Comparison of ENCODE assay signal across 16 cellular contexts in the genomic region with DNA sequence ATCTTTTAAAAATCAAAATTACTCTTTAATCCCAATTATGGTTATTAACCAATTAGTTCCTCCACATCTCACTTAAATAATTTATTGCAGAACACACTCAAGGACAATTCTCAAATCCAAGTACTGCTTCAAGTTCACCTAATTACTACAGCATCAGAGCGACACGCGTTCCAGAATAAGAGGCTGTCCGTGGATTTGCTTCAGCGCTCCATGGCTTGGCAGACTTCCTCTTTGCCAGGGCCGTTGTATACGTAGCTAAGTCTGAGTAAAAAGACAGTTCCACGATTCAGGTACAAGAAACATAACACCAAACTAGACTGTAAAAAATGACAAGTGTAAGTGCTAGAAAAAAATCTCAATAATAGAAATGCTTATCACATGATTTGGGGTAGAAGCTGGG.
"Had no signal": no experiment of that assay in that cellular context is flagged by ENCODE, and none has a peak within 500 bp of the region (broad histone marks: within the 10 kb centered on the region; RNA-seq: fewer than 3 reads in every experiment).

No MANE protein-coding gene starts in this region.

- H3K36me3 Mint-ChIP-seq: activated CD4-positive, alpha-beta memory T cell treated with anti-CD3 and anti-CD28 coated beads for 36 hours; activated CD8-positive, alpha-beta memory T cell treated with anti-CD3 and anti-CD28 coated beads, Interleukin-2, amount 10 ng/mL, durations not matched to agents 7 days and 5 days; mesothelial cell of epicardium; type B pancreatic cell had no signal

- H3K4me1 Mint-ChIP-seq: activated CD8-positive, alpha-beta memory T cell treated with anti-CD3 and anti-CD28 coated beads, Interleukin-2, amount 10 ng/mL, durations not matched to agents 7 days and 5 days; mesothelial cell of epicardium; neural crest cell had no signal

- H3K27me3 Mint-ChIP-seq: activated CD4-positive, alpha-beta memory T cell treated with anti-CD3 and anti-CD28 coated beads for 36 hours; activated CD8-positive, alpha-beta memory T cell treated with anti-CD3 and anti-CD28 coated beads, Interleukin-2, amount 10 ng/mL, durations not matched to agents 7 days and 5 days; type B pancreatic cell had no signal

- ATAC-seq: activated CD8-positive, alpha-beta memory T cell treated with anti-CD3 and anti-CD28 coated beads, Interleukin-2, amount 10 ng/mL, durations not matched to agents 7 days and 5 days; gastroesophageal sphincter; heart right ventricle; left colon; sciatic nerve; stimulated activated naive CD8-positive, alpha-beta T cell treated with anti-CD3 and anti-CD28 coated beads, Interleukin-15, Interleukin-2, amounts not matched to agents 100 U/mL and 50 U/mL, for 24 hours had no signal

- H3K9me3 Mint-ChIP-seq: activated T-helper 2 cell treated with anti-CD3 and anti-CD28 coated beads, Interferon-gamma antibody, Interleukin-2, Interleukin-4, amounts not matched to agents 10 μg/mL and 5 μg/mL and 100 μg/mL, durations not matched to agents 14 hours and 24 hours and 36 hours had no signal

- H3K27ac Mint-ChIP-seq: activated CD4-positive, alpha-beta memory T cell treated with anti-CD3 and anti-CD28 coated beads for 36 hours; activated CD8-positive, alpha-beta memory T cell treated with anti-CD3 and anti-CD28 coated beads, Interleukin-2, amount 10 ng/mL, durations not matched to agents 7 days and 5 days; activated naive CD4-positive, alpha-beta T cell treated with anti-CD3 and anti-CD28 coated beads for 36 hours; activated T-helper 2 cell treated with anti-CD3 and anti-CD28 coated beads, Interferon-gamma antibody, Interleukin-2, Interleukin-4, amounts not matched to agents 10 μg/mL and 5 μg/mL and 100 μg/mL, durations not matched to agents 14 hours and 24 hours and 36 hours; mesothelial cell of epicardium; type B pancreatic cell had no signal

- H3K4me3 Mint-ChIP-seq: activated CD4-positive, alpha-beta memory T cell treated with anti-CD3 and anti-CD28 coated beads for 36 hours; activated CD8-positive, alpha-beta memory T cell treated with anti-CD3 and anti-CD28 coated beads, Interleukin-2, amount 10 ng/mL, durations not matched to agents 7 days and 5 days; activated naive CD4-positive, alpha-beta T cell treated with anti-CD3 and anti-CD28 coated beads for 36 hours; mesothelial cell of epicardium; neural crest cell; type B pancreatic cell had no signal

- DNase-seq: activated CD4-positive, alpha-beta memory T cell treated with anti-CD3 and anti-CD28 coated beads for 36 hours; activated CD4-positive, alpha-beta T cell treated with anti-CD3 and anti-CD28 coated beads for 1 hour; activated CD8-positive, alpha-beta memory T cell treated with anti-CD3 and anti-CD28 coated beads, Interleukin-2, amount 10 ng/mL, durations not matched to agents 7 days and 5 days; activated naive CD4-positive, alpha-beta T cell treated with anti-CD3 and anti-CD28 coated beads for 36 hours; activated T-cell treated with anti-CD3 and anti-CD28 coated beads, Interleukin-2, amount 50 U/mL, for 1 hour; adrenal gland; heart right ventricle; left colon; stimulated activated naive CD8-positive, alpha-beta T cell treated with anti-CD3 and anti-CD28 coated beads, Interleukin-15, Interleukin-2, amounts not matched to agents 100 U/mL and 50 U/mL, for 24 hours had no signal

- FAIRE-seq: endometrium had no signal
